In the genomic region with DNA sequence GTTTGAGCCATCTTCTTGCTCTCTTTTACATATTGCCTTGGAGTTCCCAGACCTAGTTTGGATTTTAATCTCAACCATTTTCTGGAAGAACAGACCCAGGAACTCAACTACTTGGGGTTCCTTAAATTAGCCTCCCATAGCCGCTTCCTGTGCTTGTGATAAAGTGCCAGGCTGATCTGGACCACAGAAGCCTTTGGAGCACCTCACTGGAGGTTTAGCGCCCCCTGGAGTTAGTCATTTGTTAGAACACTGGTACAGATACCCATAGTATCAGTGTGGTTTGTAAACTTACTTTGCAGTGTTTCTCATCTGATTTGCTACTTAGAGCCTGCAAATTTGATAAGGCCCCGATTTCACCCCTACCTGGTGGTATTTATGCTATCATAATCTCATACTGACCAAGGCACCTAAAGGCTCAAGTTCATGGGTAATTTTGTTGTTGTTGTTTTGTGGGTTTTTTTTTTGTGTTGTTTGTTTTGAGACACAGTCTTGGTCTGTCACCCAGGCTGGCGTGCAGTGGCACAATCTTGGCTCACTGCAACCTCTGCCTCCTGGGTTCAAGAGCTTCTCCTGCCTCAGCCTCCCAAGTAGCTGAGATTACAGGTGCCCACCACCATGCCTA, we compare ENCODE assay signal across 8 cellular contexts. TPM values are rescaled to one million over a fixed set of nuclear protein-coding genes. Genes with fewer than 3 reads are reported as not detected.
DNase-seq lines count a peak whose midpoint lies in the region; ATAC-seq and TF ChIP-seq lines count a peak whose summit lies in the region.

No MANE protein-coding gene starts in this region.

- peaks cover 29% of the 10 kb centered on the region for H3K4me1 Mint-ChIP-seq in progenitor cell of endocrine pancreas (ENCODE audit: low read depth)

- ATAC-seq in GM19395 (IDR thresholded peaks at IDR 0.05; ENCODE audit: unreplicated experiment) = no peak

- TF ChIP-seq CTCF in GM12873 (IDR thresholded peaks at IDR 0.05; ENCODE audit: insufficient read depth, low read depth, low read length, missing control alignments) = peak; percentile 86
- peak; percentile 84 for TF ChIP-seq CTCF in progenitor cell of endocrine pancreas (IDR thresholded peaks at IDR 0.05; ENCODE audit: unreplicated experiment)
- peak; percentile 74 to 88 (median 81) for TF ChIP-seq CTCF in vagina (IDR thresholded peaks at IDR 0.05)

- H3K9me3 Mint-ChIP-seq in progenitor cell of endocrine pancreas (ENCODE audit: low read depth) = no peaks in the 10 kb centered on the region

- H3K9ac ChIP-seq in SK-N-MC (ENCODE audit: insufficient read length) = no peak overlapping the region

- peaks cover 19% of the 10 kb centered on the region for H3K36me3 Mint-ChIP-seq in progenitor cell of endocrine pancreas (ENCODE audit: insufficient read depth)

- H3K27me3 Mint-ChIP-seq in progenitor cell of endocrine pancreas = no peaks in the 10 kb centered on the region

- H3K36me3 ChIP-seq in SK-N-MC (ENCODE audit: insufficient read depth, low read length) (peaks cover 51% of the 10 kb centered on the region), vagina (peaks cover 0 to 48% of the 10 kb centered on the region in 2 donors)

- no peak overlapping the region for H3K4me3 ChIP-seq in SK-N-MC
- no peak overlapping the region for H3K4me3 ChIP-seq in vagina

- peak; percentile 38 for DNase-seq in NCI-H1092 treated with DMSO at 0.1 percent for 48 hours (lab: John Stamatoyannopoulos, UW)
- DNase-seq in SK-N-MC (ENCODE audit: low read depth, low spot score) = peak; percentile 39
- DNase-seq in activated naive CD4-positive, alpha-beta T cell treated with Interleukin-2 at 50 U/mL for 16 hours = peak; percentile 63
- DNase-seq in glomerular endothelial cell (ENCODE audit: extremely low read depth, low read depth, low spot score) = peak; percentile 54
- DNase-seq in progenitor cell of endocrine pancreas (ENCODE audit: low spot score, unreplicated experiment) = peak; percentile 56
- no peak for DNase-seq in vagina (ENCODE audit: extremely low spot score in 2 of 2)

- no peaks in the 10 kb centered on the region for H3K27me3 ChIP-seq in vagina

- intact Hi-C loops in vagina (cut with DNase I) = loop anchor here (5.0 kb wide), 1 partner anchor 132 kb away; the partner anchor contains the start of gene POP5

- H3K27ac Mint-ChIP-seq in progenitor cell of endocrine pancreas = no peak overlapping the region

- H3K4me3 Mint-ChIP-seq in progenitor cell of endocrine pancreas (ENCODE audit: low read depth) = peak overlapping the region; percentile 52

- H3K27ac ChIP-seq in SK-N-MC (no peak overlapping the region), vagina (no peak overlapping the region)

- peaks cover 32% of the 10 kb centered on the region for H3K4me1 ChIP-seq in vagina

- H3K9me3 ChIP-seq in SK-N-MC (ENCODE audit: low read depth, low read length) (no peaks in the 10 kb centered on the region), vagina (no peaks in the 10 kb centered on the region)

- TF ChIP-seq POLR2A in vagina (IDR thresholded peaks at IDR 0.05) = no peak

RNA-seq across cellular contexts. Expression of gene UNC119B, which starts 3.7 kb away (rescaled TPM):
- total RNA-seq in glomerular endothelial cell (16.6 and 25.3 TPM in 2 replicates), progenitor cell of endocrine pancreas (62.5 and 66.6 TPM in 2 replicates), vagina (16.0 TPM)

RNA-seq across cellular contexts. Expression of gene ACADS, which starts 11.7 kb away (rescaled TPM):
- total RNA-seq in glomerular endothelial cell (10.8 and 18.4 TPM in 2 replicates), progenitor cell of endocrine pancreas (11.7 and 11.8 TPM in 2 replicates), vagina (21.4 TPM)

RNA-seq across cellular contexts. Expression of gene MLEC, which starts 27.0 kb away (rescaled TPM):
- total RNA-seq in glomerular endothelial cell (73.3 and 78.3 TPM in 2 replicates), progenitor cell of endocrine pancreas (174 and 187 TPM in 2 replicates), vagina (33.1 TPM)

Comparison
In these comparisons a context has a peak if more than half of its experiments do, and no peak if none do; other contexts are left out.
1. DNase-seq: peak in NCI-H1092 treated with DMSO at 0.1 percent for 48 hours (single experiment), SK-N-MC (single experiment), activated naive CD4-positive, alpha-beta T cell treated with Interleukin-2 at 50 U/mL for 16 hours (single experiment), glomerular endothelial cell (single experiment) and progenitor cell of endocrine pancreas (single experiment); none in vagina (0 of 2).
2. Peak in every context shown above with its lines, with median percentiles within 50 percentile points of each other: CTCF ChIP-seq.